Comparison of ENCODE assay signal across 2 cellular contexts in the genomic region with DNA sequence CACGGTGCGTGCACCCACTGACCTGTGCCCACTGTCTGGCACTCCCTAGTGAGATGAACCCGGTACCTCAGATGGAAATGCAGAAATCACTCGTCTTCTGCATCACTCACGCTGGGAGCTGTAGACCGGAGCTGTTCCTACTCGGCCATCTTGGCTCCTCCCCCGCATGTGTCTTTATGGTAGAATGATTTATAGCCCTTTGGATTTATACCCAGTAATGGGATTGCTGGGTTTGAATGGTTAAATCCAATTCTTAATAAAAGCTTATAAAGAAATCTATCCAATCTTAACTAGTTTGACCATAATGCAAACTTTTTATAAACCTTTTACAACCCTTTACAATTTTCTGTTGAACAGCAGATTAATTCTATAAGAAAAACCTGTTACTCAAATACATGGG. TPM values are rescaled to one million over a fixed set of nuclear protein-coding genes. Genes with fewer than 3 reads are reported as not detected.
"Had no signal": no experiment of that assay in that cellular context is flagged by ENCODE, and none has a peak within 500 bp of the region (broad histone marks: within the 10 kb centered on the region; RNA-seq: fewer than 3 reads in every experiment).

No MANE protein-coding gene starts in this region.

RNA-seq across cellular contexts. Expression of a gene that starts 59.0 kb away (rescaled TPM):
- total RNA-seq: LHCN-M2, MCF 10A had no signal
